7 cellular contexts compared by ENCODE assay signal in the genomic region with DNA sequence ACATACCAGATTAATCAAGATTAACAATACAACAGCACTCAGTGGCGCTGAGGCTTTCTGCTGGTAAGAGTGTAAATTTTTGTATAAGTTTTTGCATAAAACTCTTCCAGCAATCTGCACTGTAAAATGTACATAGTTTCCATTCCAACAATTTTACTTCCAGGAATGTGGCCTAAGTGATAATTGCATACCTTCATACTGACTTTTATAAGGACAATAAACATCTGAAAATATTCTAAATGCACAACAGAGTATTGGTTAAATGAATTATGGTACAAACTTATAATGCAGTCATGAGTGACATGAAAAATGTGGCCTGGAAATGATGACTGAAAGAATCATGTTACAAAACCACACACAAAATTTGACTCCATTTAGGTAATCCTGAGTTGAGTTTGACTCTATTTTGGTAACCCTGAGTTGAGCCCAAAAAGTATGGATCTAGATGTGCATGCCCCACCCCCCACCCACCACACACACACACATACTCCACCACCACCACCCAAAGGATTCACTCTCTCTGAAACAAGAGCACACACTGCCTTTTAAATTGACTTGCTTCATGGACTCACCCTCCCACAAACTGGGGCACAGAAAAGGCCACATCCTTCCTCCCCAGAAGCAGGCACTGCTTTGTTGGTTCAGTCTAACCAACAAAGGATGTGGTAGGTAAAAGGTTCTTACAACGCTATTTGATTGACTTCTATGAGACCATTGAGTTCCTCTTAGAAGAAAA.
DNase-seq lines count a peak whose midpoint lies in the region; ATAC-seq, FAIRE-seq and TF ChIP-seq lines count a peak whose summit lies in the region.

No MANE protein-coding gene starts in this region.

- intact Hi-C loops in prostate gland (cut with DNase I) = no loop called here

- H3K36me3 ChIP-seq in H1 (ENCODE audit: control insufficient read depth in 2 of 4, insufficient read depth in 4 of 4, low read length in 3 of 4) (no peaks in the 10 kb centered on the region), prostate gland (no peaks in the 10 kb centered on the region)

- H2BK120ac ChIP-seq in H1 (replicated peaks; ENCODE audit: low read depth, low read length) = no peak overlapping the region

- in situ Hi-C loops in GM18951 (cut with MboI; ENCODE audit: low sequenced_read_pairs, unreplicated experiment) = no loop called here

- TF ChIP-seq POLR2A in GM18951 (IDR thresholded peaks at IDR 0.05; ENCODE audit: extremely low read depth, insufficient read depth, insufficient read length) (peak; percentile 23), H1 (IDR thresholded peaks at IDR 0.05; ENCODE audit: control extremely low read depth in 1 of 2, low read depth in 2 of 2, low read length in 2 of 2) (no peak), prostate gland (IDR thresholded peaks at IDR 0.05) (no peak)

- no peaks in the 10 kb centered on the region for H4K20me1 ChIP-seq in H1 (replicated peaks in 1 of 2; ENCODE audit: control insufficient read depth in 1 of 2, insufficient read depth in 2 of 2, low read length in 2 of 2)

- TF ChIP-seq RAD21 in H1 (IDR thresholded peaks at IDR 0.05 in 1 of 2, conservative IDR thresholded peaks at IDR 0.05 in 1 of 2; ENCODE audit: low read depth in 2 of 2, low read length in 2 of 2) = no peak

- H4K5ac ChIP-seq in H1 (ENCODE audit: insufficient read length, low read depth, low read length) = no peak overlapping the region

- no peak overlapping the region for H2BK15ac ChIP-seq in H1 (ENCODE audit: low read length)

- CTCF ChIA-PET in H1 (lab: Charles Lee; ENCODE audit: partially characterized antibody) = no interaction called here

- no peaks in the 10 kb centered on the region for H3K79me2 ChIP-seq in H1 (ENCODE audit: control insufficient read depth in 1 of 2, insufficient read depth in 2 of 2, low read length in 2 of 2)

- no peak overlapping the region for H2AK5ac ChIP-seq in H1 (ENCODE audit: low read depth, low read length)

- H3K27me3 ChIP-seq in H1 (replicated peaks in 1 of 4; ENCODE audit: control insufficient read depth in 3 of 4, extremely low read depth in 1 of 4, insufficient read depth in 3 of 4, low read length in 3 of 4) (no peaks in the 10 kb centered on the region), prostate gland (replicated peaks; ENCODE audit: insufficient read depth) (no peaks in the 10 kb centered on the region)

- H3K14ac ChIP-seq in H1 (ENCODE audit: insufficient read length) = no peak overlapping the region

- peak overlapping the region; percentile 29; the same call in 1 of the 2 replicates for H3K18ac ChIP-seq in H1 (ENCODE audit: extremely low read depth, low read length)

- H2BK20ac ChIP-seq in H1 (ENCODE audit: low read length) = no peak overlapping the region

- H2BK5ac ChIP-seq in H1 (ENCODE audit: low read depth, low read length) = no peak overlapping the region

- peak; percentile 43 for ATAC-seq in HG03342 (IDR thresholded peaks at IDR 0.05; ENCODE audit: unreplicated experiment)
- ATAC-seq in activated CD4-positive, CD25-positive, alpha-beta regulatory T cell treated with anti-CD3 and anti-CD28 coated beads, Interleukin-2, amount 50 U/mL, for 24 hours = peak; percentile 87

- POLR2A ChIA-PET in H1 (lab: Charles Lee; ENCODE audit: partially characterized antibody) = no interaction called here

- H3K9ac ChIP-seq in H1 (replicated peaks in 1 of 4; ENCODE audit: extremely low read depth in 1 of 4, low read depth in 3 of 4, low read length in 3 of 4) = no peak overlapping the region

- H4K91ac ChIP-seq in H1 (replicated peaks; ENCODE audit: insufficient read length, low read length) = no peak overlapping the region

- H4K8ac ChIP-seq in H1 (ENCODE audit: extremely low read depth, insufficient read depth, low read length) = no peak overlapping the region

- no peak for FAIRE-seq in H1 (lab: Jason Lieb, UNC)

- H3K56ac ChIP-seq in H1 (replicated peaks; ENCODE audit: insufficient read length, low read depth, low read length) = no peak overlapping the region

- no peaks in the 10 kb centered on the region for H3K9me3 ChIP-seq in H1 (ENCODE audit: insufficient read depth in 2 of 2, low read depth in 1 of 2, low read length in 1 of 2)
- H3K9me3 ChIP-seq in prostate gland = no peaks in the 10 kb centered on the region

- H3K4me1 ChIP-seq in H1 (replicated peaks in 1 of 4; ENCODE audit: control insufficient read depth in 3 of 4, insufficient read depth in 4 of 4, low read length in 3 of 4) (peaks cover 5 to 21% (median 8%) of the 10 kb centered on the region in 4 experiments), prostate gland (replicated peaks) (no peaks in the 10 kb centered on the region)

- H3K4me3 ChIP-seq in H1 (ENCODE audit: extremely low read depth in 1 of 4, insufficient read depth in 2 of 4, low read depth in 3 of 4, low read length in 4 of 4) = no peak overlapping the region
- no peak overlapping the region for H3K4me3 ChIP-seq in prostate gland

- TF ChIP-seq CTCF in H1 (IDR thresholded peaks at IDR 0.05; ENCODE audit: control extremely low read depth in 1 of 3, insufficient read depth in 1 of 3, low read depth in 1 of 3, low read length in 3 of 3) (no peak), prostate gland (IDR thresholded peaks at IDR 0.05) (no peak)

- no peak overlapping the region for H3K4ac ChIP-seq in H1 (replicated peaks; ENCODE audit: insufficient read length, low read depth, low read length)

- DNase-seq in H1 (ENCODE audit: low read depth in 1 of 2, low spot score in 2 of 2) (no peak), prostate gland (ENCODE audit: low spot score) (no peak), NCI-H82 treated with DMSO at 0.1 percent for 48 hours (lab: John Stamatoyannopoulos, UW; ENCODE audit: unreplicated experiment) (no peak)
- DNase-seq in stimulated activated CD8-positive, alpha-beta memory T cell treated with anti-CD3 and anti-CD28 coated beads, Interleukin-15, amount 100 ng/mL, for 4 hours (ENCODE audit: low read depth in 2 of 2) = peak; percentile 7 to 42

- no peak overlapping the region for H3K23ac ChIP-seq in H1 (ENCODE audit: insufficient read length)

- H2AFZ ChIP-seq in H1 (ENCODE audit: low read length) = no peak overlapping the region

- TF ChIP-seq EP300 in H1 (IDR thresholded peaks at IDR 0.05; ENCODE audit: borderline replicate concordance in 1 of 2, low read depth in 2 of 2, low read length in 2 of 2) = no peak

- 87% methylated on average over 2 of the region's 2 CpGs; no CpG with 5 or more reads in 1 of the 2 experiments for WGBS in H1 (ENCODE audit: extremely low coverage in 1 of 2, insufficient coverage in 1 of 2, insufficient read length in 1 of 2, insufficient replicate concordance in 2 of 2, low coverage in 1 of 2, low lambda C conversion rate in 2 of 2, missing lambda C conversion rate in 1 of 2), 2 experiments
- 86% methylated on average over 2 of the region's 2 CpGs for WGBS in prostate gland

- H3K4me2 ChIP-seq in H1 (ENCODE audit: insufficient read depth in 1 of 2, low read depth in 2 of 2, low read length in 2 of 2) = no peak overlapping the region; a peak in 1 of 4 replicates

- H2BK12ac ChIP-seq in H1 (ENCODE audit: low read depth, low read length) = no peak overlapping the region

- no peaks in the 10 kb centered on the region; the same call in 1 of the 2 replicates for H3K23me2 ChIP-seq in H1 (ENCODE audit: low read depth, low read length)

- no peaks in the 10 kb centered on the region for H3K79me1 ChIP-seq in H1 (ENCODE audit: low read depth, low read length)

- H3K27ac ChIP-seq in H1 (ENCODE audit: low read depth, low read length) (no peak overlapping the region), prostate gland (no peak overlapping the region)

TF ChIP-seq in H1, 55 proteins besides CTCF, POLR2A, EP300 and RAD21:
- TF ChIP-seq BACH1 (IDR thresholded peaks at IDR 0.05; ENCODE audit: low read length) (no peak), TAF7 (optimal IDR thresholded peaks at IDR 0.05; ENCODE audit: borderline replicate concordance, low read depth, low read length) (no peak), SIRT6 (IDR thresholded peaks at IDR 0.05; ENCODE audit: low read length) (no peak), CHD2 (IDR thresholded peaks at IDR 0.05; ENCODE audit: low read length) (no peak), CBX8 (IDR thresholded peaks at IDR 0.05; ENCODE audit: borderline replicate concordance, low read depth, low read length) (no peak), CEBPB (IDR thresholded peaks at IDR 0.05; ENCODE audit: low read depth, low read length) (no peak), NRF1 (IDR thresholded peaks at IDR 0.05; ENCODE audit: low read depth, low read length) (no peak), KDM4A (IDR thresholded peaks at IDR 0.05; ENCODE audit: low read depth, low read length, severe bottlenecking) (no peak), EZH2 (IDR thresholded peaks at IDR 0.05; ENCODE audit: low read depth, low read length, severe bottlenecking) (no peak), CBX5 (IDR thresholded peaks at IDR 0.05; ENCODE audit: low read depth, low read length) (no peak), NANOG (IDR thresholded peaks at IDR 0.05; ENCODE audit: insufficient read depth, low read depth, low read length, poor library complexity, severe bottlenecking) (no peak), JUND (IDR thresholded peaks at IDR 0.05; ENCODE audit: low read length) (no peak), PHF8 (conservative IDR thresholded peaks at IDR 0.05; ENCODE audit: low read depth, low read length) (no peak), SP4 (IDR thresholded peaks at IDR 0.05; ENCODE audit: low read length) (no peak), SIX5 (IDR thresholded peaks at IDR 0.05; ENCODE audit: low read depth, low read length) (no peak), YY1 (IDR thresholded peaks at IDR 0.05; ENCODE audit: low read depth, low read length) (no peak)
- TF ChIP-seq, protein P1, sequence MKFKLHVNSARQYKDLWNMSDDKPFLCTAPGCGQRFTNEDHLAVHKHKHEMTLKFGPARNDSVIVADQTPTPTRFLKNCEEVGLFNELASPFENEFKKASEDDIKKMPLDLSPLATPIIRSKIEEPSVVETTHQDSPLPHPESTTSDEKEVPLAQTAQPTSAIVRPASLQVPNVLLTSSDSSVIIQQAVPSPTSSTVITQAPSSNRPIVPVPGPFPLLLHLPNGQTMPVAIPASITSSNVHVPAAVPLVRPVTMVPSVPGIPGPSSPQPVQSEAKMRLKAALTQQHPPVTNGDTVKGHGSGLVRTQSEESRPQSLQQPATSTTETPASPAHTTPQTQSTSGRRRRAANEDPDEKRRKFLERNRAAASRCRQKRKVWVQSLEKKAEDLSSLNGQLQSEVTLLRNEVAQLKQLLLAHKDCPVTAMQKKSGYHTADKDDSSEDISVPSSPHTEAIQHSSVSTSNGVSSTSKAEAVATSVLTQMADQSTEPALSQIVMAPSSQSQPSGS (IDR thresholded peaks at IDR 0.05; ENCODE audit: low read length) = no peak
- TF ChIP-seq, protein P2, sequence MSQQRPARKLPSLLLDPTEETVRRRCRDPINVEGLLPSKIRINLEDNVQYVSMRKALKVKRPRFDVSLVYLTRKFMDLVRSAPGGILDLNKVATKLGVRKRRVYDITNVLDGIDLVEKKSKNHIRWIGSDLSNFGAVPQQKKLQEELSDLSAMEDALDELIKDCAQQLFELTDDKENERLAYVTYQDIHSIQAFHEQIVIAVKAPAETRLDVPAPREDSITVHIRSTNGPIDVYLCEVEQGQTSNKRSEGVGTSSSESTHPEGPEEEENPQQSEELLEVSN (IDR thresholded peaks at IDR 0.05) = no peak

Comparison
In these comparisons a context has a peak if more than half of its experiments do, and no peak if none do; other contexts are left out.
1. DNase-seq: peak in stimulated activated CD8-positive, alpha-beta memory T cell treated with anti-CD3 and anti-CD28 coated beads, Interleukin-15, amount 100 ng/mL, for 4 hours (2 of 2); none in H1 (0 of 2), prostate gland (single experiment) and NCI-H82 treated with DMSO at 0.1 percent for 48 hours (single experiment).